Comparison of ENCODE assay signal across 8 cellular contexts in genomic region chr6:75893058-75893775, GRCh38.
DNase-seq lines count a peak whose midpoint lies in the region; ATAC-seq and TF ChIP-seq lines count a peak whose summit lies in the region.

No MANE protein-coding gene starts in this region.

- no peaks in the 10 kb centered on the region for H3K9me3 Mint-ChIP-seq in MCF 10A (ENCODE audit: unreplicated experiment)
- no peaks in the 10 kb centered on the region for H3K9me3 Mint-ChIP-seq in activated CD4-positive, alpha-beta memory T cell treated with anti-CD3 and anti-CD28 coated beads, Interleukin-2, amount 10 ng/mL, durations not matched to agents 7 days and 5 days

- intact Hi-C loops in MCF 10A (cut with micrococcal nuclease) = loop anchor here (1.0 to 5.0 kb wide), 2 partner anchors 789 to 1564 kb away; no protein-coding TSS in a partner anchor

- peaks cover 13% of the 10 kb centered on the region for H3K36me3 Mint-ChIP-seq in MCF 10A (ENCODE audit: insufficient read depth, unreplicated experiment)
- H3K36me3 Mint-ChIP-seq in activated CD4-positive, alpha-beta memory T cell treated with anti-CD3 and anti-CD28 coated beads, Interleukin-2, amount 10 ng/mL, durations not matched to agents 7 days and 5 days (ENCODE audit: low read depth) = no peaks in the 10 kb centered on the region

- no peaks in the 10 kb centered on the region for H3K27me3 Mint-ChIP-seq in MCF 10A (ENCODE audit: insufficient read depth, unreplicated experiment)
- H3K27me3 Mint-ChIP-seq in activated CD4-positive, alpha-beta memory T cell treated with anti-CD3 and anti-CD28 coated beads, Interleukin-2, amount 10 ng/mL, durations not matched to agents 7 days and 5 days = no peaks in the 10 kb centered on the region

- BruUV-seq in MCF 10A (replicated peaks; lab: Mats Ljungman, UMichigan) = no TSS peak

- H3K4me1 Mint-ChIP-seq in MCF 10A (ENCODE audit: insufficient read depth, unreplicated experiment) = peaks cover 10% of the 10 kb centered on the region
- no peaks in the 10 kb centered on the region for H3K4me1 Mint-ChIP-seq in activated CD4-positive, alpha-beta memory T cell treated with anti-CD3 and anti-CD28 coated beads, Interleukin-2, amount 10 ng/mL, durations not matched to agents 7 days and 5 days

- CTCF ChIA-PET in MCF 10A (lab: Yijun Ruan, JAX) = interaction anchor here (0.5 to 5.0 kb wide), 34 partner anchors 12 to 1967 kb away, joined by 3 to 80 read pairs (median 4); no protein-coding TSS in a partner anchor
- CTCF ChIA-PET in activated CD4-positive, alpha-beta memory T cell treated with anti-CD3 and anti-CD28 coated beads, Interleukin-2, amount 10 ng/mL, durations not matched to agents 7 days and 5 days (lab: Charles Lee) = interaction anchor here (0.6 to 2.7 kb wide), 23 partner anchors 9 to 1572 kb away, joined by 3 to 23 read pairs (median 5); no protein-coding TSS in a partner anchor

- ATAC-seq in GM19395 (IDR thresholded peaks at IDR 0.05; ENCODE audit: unreplicated experiment) (peak; percentile 89), HG03469 (IDR thresholded peaks at IDR 0.05; ENCODE audit: unreplicated experiment) (peak; percentile 85)

- H3K4me3 Mint-ChIP-seq in MCF 10A (ENCODE audit: unreplicated experiment) = no peak overlapping the region
- no peak overlapping the region for H3K4me3 Mint-ChIP-seq in activated CD4-positive, alpha-beta memory T cell treated with anti-CD3 and anti-CD28 coated beads, Interleukin-2, amount 10 ng/mL, durations not matched to agents 7 days and 5 days

- DNase-seq in DMS 273 (lab: John Stamatoyannopoulos, UW; ENCODE audit: unreplicated experiment) (peak; percentile 86), NCI-H748 (lab: John Stamatoyannopoulos, UW; ENCODE audit: unreplicated experiment) (peak; percentile 79), MCF 10A (ENCODE audit: unreplicated experiment) (peak; percentile 72), kidney tubule cell (ENCODE audit: low spot score) (peak; percentile 73), GOT3 (lab: John Stamatoyannopoulos, UW) (no peak)
- no peak for DNase-seq in activated CD4-positive, alpha-beta memory T cell treated with anti-CD3 and anti-CD28 coated beads, Interleukin-2, amount 10 ng/mL, durations not matched to agents 7 days and 5 days

- no peak overlapping the region for H3K27ac Mint-ChIP-seq in MCF 10A (ENCODE audit: low read depth, unreplicated experiment)
- H3K27ac Mint-ChIP-seq in activated CD4-positive, alpha-beta memory T cell treated with anti-CD3 and anti-CD28 coated beads, Interleukin-2, amount 10 ng/mL, durations not matched to agents 7 days and 5 days = no peak overlapping the region

- TF ChIP-seq CTCF in MCF 10A (IDR thresholded peaks at IDR 0.05; ENCODE audit: unreplicated experiment) = peak; percentile 62

- POLR2A ChIA-PET in MCF 10A (lab: Yijun Ruan, JAX) = interaction anchor here (0.5 to 1.2 kb wide), 4 partner anchors 8 to 179 kb away, joined by 3 to 4 read pairs (median 4); partner anchors contain the start of gene IMPG1
- POLR2A ChIA-PET in activated CD4-positive, alpha-beta memory T cell treated with anti-CD3 and anti-CD28 coated beads, Interleukin-2, amount 10 ng/mL, durations not matched to agents 7 days and 5 days (lab: Charles Lee) = interaction anchor here (1.0 kb wide), 1 partner anchor 10 kb away, joined by 3 read pairs; no protein-coding TSS in a partner anchor

Comparison
In these comparisons a context has a peak if more than half of its experiments do, and no peak if none do; other contexts are left out.
1. DNase-seq: peak in DMS 273 (single experiment), NCI-H748 (single experiment), MCF 10A (single experiment) and kidney tubule cell (single experiment); none in activated CD4-positive, alpha-beta memory T cell treated with anti-CD3 and anti-CD28 coated beads, Interleukin-2, amount 10 ng/mL, durations not matched to agents 7 days and 5 days (single experiment) and GOT3 (single experiment).